ENCODE assay signal across 20 cellular contexts in genomic region chr2:119469131-119469530, GRCh38. TPM values are rescaled to one million over a fixed set of nuclear protein-coding genes. Genes with fewer than 3 reads are reported as not detected.
DNase-seq lines count a peak whose midpoint lies in the region; ATAC-seq and TF ChIP-seq lines count a peak whose summit lies in the region.
"Had no signal": no experiment of that assay in that cellular context is flagged by ENCODE, and none has a peak within 500 bp of the region (broad histone marks: within the 10 kb centered on the region; RNA-seq: fewer than 3 reads in every experiment).

No MANE protein-coding gene starts in this region.

- H3K9me3 ChIP-seq in right atrium auricular region (no peaks in the 10 kb centered on the region), mesenchymal stem cell (ENCODE audit: control insufficient read depth, low read length) (no peaks in the 10 kb centered on the region), PC-3 (ENCODE audit: low read length) (no peaks in the 10 kb centered on the region)
- H3K9me3 ChIP-seq: BLaER1 had no signal

- no peaks in the 10 kb centered on the region for H4K20me1 ChIP-seq in PC-3 (ENCODE audit: low read length)
- H4K20me1 ChIP-seq: BLaER1 had no signal

- DNase-seq in cardiac septum (ENCODE audit: low spot score), result peak; percentile 41
- no peak for DNase-seq in right atrium auricular region (ENCODE audit: low spot score)
- no peak for DNase-seq in mesenchymal stem cell
- DNase-seq in posterior vena cava (ENCODE audit: low spot score), result peak; percentile 41
- no peak for DNase-seq in NCI-H69 (lab: John Stamatoyannopoulos, UW)
- DNase-seq in PC-3, result no peak
- DNase-seq in NCI-H526 (lab: John Stamatoyannopoulos, UW), result no peak
- DNase-seq: 8988T; CD4-positive, alpha-beta memory T cell; DND-41; EL; HCEC 1CT had no signal

- H3K4me2 ChIP-seq in mesenchymal stem cell (ENCODE audit: low read length, poor library complexity, severe bottlenecking) (no peak overlapping the region), PC-3 (ENCODE audit: low read length) (no peak overlapping the region)
- H3K4me2 ChIP-seq: BLaER1 had no signal

- POLR2A ChIA-PET in PC-3 (lab: Charles Lee; ENCODE audit: unreplicated experiment), result no interaction called here

- H2BK12ac ChIP-seq in mesenchymal stem cell (ENCODE audit: low read length in 2 of 2), result no peak overlapping the region

- no TSS peak for BruUV-seq in PC-3 (replicated peaks; lab: Mats Ljungman, UMichigan)

- no peaks in the 10 kb centered on the region for H3K9me2 ChIP-seq in PC-3 (replicated peaks; ENCODE audit: low read length)

- no peak overlapping the region for H2BK15ac ChIP-seq in mesenchymal stem cell (ENCODE audit: low read depth, poor library complexity, severe bottlenecking)

- H2BK120ac ChIP-seq in mesenchymal stem cell (ENCODE audit: low read depth, low read length), result no peak overlapping the region

- H4K8ac ChIP-seq in mesenchymal stem cell (ENCODE audit: low read length), result no peak overlapping the region

- H3K18ac ChIP-seq in mesenchymal stem cell (ENCODE audit: low read depth in 1 of 2, low read length in 2 of 2), result no peak overlapping the region

- WGBS in mesenchymal stem cell, result 79% methylated on average over 6 of the region's 6 CpGs

- no peaks in the 10 kb centered on the region for H3K79me1 ChIP-seq in mesenchymal stem cell (replicated peaks; ENCODE audit: low read length, poor library complexity, severe bottlenecking)

- no peaks in the 10 kb centered on the region for H3F3A ChIP-seq in PC-3 (ENCODE audit: low read length, unreplicated experiment)

- no peak overlapping the region for H4K91ac ChIP-seq in mesenchymal stem cell (ENCODE audit: low read length)

- peak overlapping the region; percentile 53 for H2AK5ac ChIP-seq in mesenchymal stem cell (ENCODE audit: low read length, severe bottlenecking)

- no peak for ATAC-seq in PC-3
- ATAC-seq: GM12878 had no signal

- no peak overlapping the region for H3K4me3 ChIP-seq in right atrium auricular region
- H3K4me3 ChIP-seq in mesenchymal stem cell (ENCODE audit: insufficient read depth in 1 of 2, low read depth in 1 of 2, low read length in 2 of 2), result no peak overlapping the region
- H3K4me3 ChIP-seq in PC-3 (ENCODE audit: low read length), result no peak overlapping the region
- H3K4me3 ChIP-seq: BLaER1, GM12878, GM23248 had no signal

- intact Hi-C loops in cardiac septum (cut with DNase I), result no loop called here
- intact Hi-C loops in posterior vena cava (cut with DNase I), result no loop called here
- intact Hi-C loops in PC-3 (cut with micrococcal nuclease), result no loop called here

- no peak overlapping the region for H3K9ac ChIP-seq in mesenchymal stem cell (ENCODE audit: low read length)
- no peak overlapping the region for H3K9ac ChIP-seq in PC-3 (ENCODE audit: low read length)
- H3K9ac ChIP-seq: BLaER1, GM23248 had no signal

- H3K4me1 ChIP-seq in right atrium auricular region (no peaks in the 10 kb centered on the region), mesenchymal stem cell (ENCODE audit: control insufficient read depth, insufficient read depth, low read depth, low read length) (peaks cover 4% of the 10 kb centered on the region), PC-3 (ENCODE audit: insufficient read depth, low read length) (no peaks in the 10 kb centered on the region)
- H3K4me1 ChIP-seq: BLaER1 had no signal

- no peak overlapping the region for H3K23ac ChIP-seq in mesenchymal stem cell (ENCODE audit: low read length in 2 of 2)

- H2BK5ac ChIP-seq in mesenchymal stem cell (ENCODE audit: low read depth, low read length, poor library complexity, severe bottlenecking), result no peak overlapping the region

- no peak overlapping the region for H3K4ac ChIP-seq in mesenchymal stem cell (ENCODE audit: low read depth in 1 of 2, low read length in 2 of 2)

- peak overlapping the region in 1 of 2 experiments; percentile 79 for H3K14ac ChIP-seq in mesenchymal stem cell (ENCODE audit: low read length in 2 of 2)

- H3K27me3 ChIP-seq in right atrium auricular region (no peaks in the 10 kb centered on the region), mesenchymal stem cell (ENCODE audit: control insufficient read depth in 1 of 2, insufficient read depth in 1 of 2, low read length in 2 of 2) (peaks cover 0 to 15% of the 10 kb centered on the region in 2 experiments), PC-3 (ENCODE audit: low read length) (no peaks in the 10 kb centered on the region)
- H3K27me3 ChIP-seq: BLaER1 had no signal

- H3K27ac ChIP-seq in right atrium auricular region (no peak overlapping the region), mesenchymal stem cell (ENCODE audit: low read length, poor library complexity, severe bottlenecking) (no peak overlapping the region), PC-3 (ENCODE audit: low read length) (no peak overlapping the region)
- H3K27ac ChIP-seq: BLaER1, GM23248 had no signal

- H3K79me2 ChIP-seq in PC-3 (ENCODE audit: low read length), result no peaks in the 10 kb centered on the region

- H3K36me3 ChIP-seq in right atrium auricular region (no peaks in the 10 kb centered on the region), mesenchymal stem cell (ENCODE audit: control insufficient read depth in 1 of 2, insufficient read depth in 2 of 2, low read depth in 1 of 2, low read length in 2 of 2) (no peaks in the 10 kb centered on the region), PC-3 (ENCODE audit: low read depth, low read length) (no peaks in the 10 kb centered on the region)
- H3K36me3 ChIP-seq: BLaER1 had no signal

- CTCF ChIA-PET in PC-3 (lab: Charles Lee), result no interaction called here

- no peak for TF ChIP-seq CTCF in right atrium auricular region (IDR thresholded peaks at IDR 0.05)
- no peak for TF ChIP-seq CTCF in PC-3 (conservative IDR thresholded peaks at IDR 0.05; ENCODE audit: low read depth, low read length)

- H2AFZ ChIP-seq in mesenchymal stem cell (ENCODE audit: low read depth, low read length) (no peak overlapping the region), PC-3 (ENCODE audit: low read length) (no peak overlapping the region)
- H2AFZ ChIP-seq: GM23248 had no signal

RNA-seq across cellular contexts. Expression of gene TMEM37, which starts 37.5 kb away (rescaled TPM):
- total RNA-seq in cardiac septum (1.5 TPM), right atrium auricular region (1 to 10 TPM; 3.3 to 5.4 TPM), posterior vena cava (1 to 10 TPM; 2.9 to 8.0 TPM), PC-3 (2014; rRNA removed) (0.26 and 0.40 TPM in 2 replicates)
- 1.3 TPM for polyA plus RNA-seq in mesenchymal stem cell (2013, experiment 1 of 2)
- 1.5 TPM for polyA plus RNA-seq in mesenchymal stem cell (2013, experiment 2 of 2)
- total RNA-seq: GM23248 had no signal
- polyA plus RNA-seq: CD14-positive monocyte; CD4-positive, alpha-beta memory T cell; IgD-negative memory B cell had no signal

RNA-seq across cellular contexts. Expression of gene SCTR, which starts 55.2 kb away (rescaled TPM):
- 0.59 TPM for total RNA-seq in cardiac septum
- not detected for total RNA-seq in right atrium auricular region
- not detected for polyA plus RNA-seq in mesenchymal stem cell (2013, experiment 1 of 2)
- polyA plus RNA-seq in mesenchymal stem cell (2013, experiment 2 of 2), result not detected
- total RNA-seq in posterior vena cava, result not detected
- not detected in 2 replicates for total RNA-seq in PC-3 (2014; rRNA removed)
- total RNA-seq: A673; CD4-positive, alpha-beta memory T cell; G401; GM12878; GM23248 had no signal
- polyA plus RNA-seq: AG04450; CD14-positive monocyte; CD4-positive, alpha-beta memory T cell; GM23248; IgD-negative memory B cell had no signal

Comparison
In these comparisons a context has a peak if more than half of its experiments do, and no peak if none do; other contexts are left out.
1. DNase-seq: peak in cardiac septum (single experiment) and posterior vena cava (single experiment); none in right atrium auricular region (single experiment), mesenchymal stem cell (single experiment), NCI-H69 (single experiment), PC-3 (single experiment) and NCI-H526 (0 of 2).